ENCODE assay signal across 13 cellular contexts in the genomic region with DNA sequence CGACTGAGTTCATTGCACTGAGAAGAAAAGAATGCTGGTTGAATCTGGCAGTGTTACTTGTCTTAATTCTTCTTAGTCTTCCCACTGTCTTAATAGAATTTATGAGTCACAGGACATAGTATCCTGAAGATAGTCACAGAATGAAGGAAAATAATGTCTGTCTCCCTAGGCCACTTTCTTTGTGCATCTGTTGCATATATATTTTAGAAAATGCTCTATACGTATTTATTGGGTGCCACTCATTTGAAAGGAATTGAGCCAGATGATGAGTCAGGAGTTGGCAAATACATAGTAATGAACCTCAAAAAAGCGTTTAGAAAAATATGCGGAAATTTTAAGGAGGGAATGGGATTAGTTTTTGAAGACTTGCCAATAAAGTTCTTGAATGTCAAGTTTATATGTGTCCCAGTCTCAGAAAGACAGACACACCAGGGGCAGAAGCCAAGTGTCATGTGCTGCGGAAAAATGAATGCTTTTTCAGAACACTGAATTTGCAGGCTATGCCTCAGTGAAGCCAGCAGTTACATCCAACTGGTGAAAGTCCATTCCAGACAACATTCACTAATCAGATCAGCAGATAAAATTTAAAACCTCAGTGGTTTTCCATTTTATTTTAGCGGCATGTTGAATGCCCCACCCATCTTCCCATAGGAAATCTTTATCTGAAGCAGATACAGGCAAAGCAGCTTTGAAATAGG.
DNase-seq lines count a peak whose midpoint lies in the region; ATAC-seq, FAIRE-seq and TF ChIP-seq lines count a peak whose summit lies in the region.
"Had no signal": no experiment of that assay in that cellular context is flagged by ENCODE, and none has a peak within 500 bp of the region (broad histone marks: within the 10 kb centered on the region; RNA-seq: fewer than 3 reads in every experiment).

No MANE protein-coding gene starts in this region.

- DNase-seq in EH (ENCODE audit: low read depth), result peak; percentile 88
- DNase-seq in RPMI7951 (ENCODE audit: low read depth), result peak; percentile 48
- DNase-seq in fibroblast of lung (ENCODE audit: low read depth in 2 of 2), result peak; percentile 72 to 77
- peak; percentile 65 for DNase-seq in retinal pigment epithelial cell (ENCODE audit: low read depth)
- DNase-seq in frontal cortex (ENCODE audit: low spot score in 2 of 2), result no peak
- no peak for DNase-seq in kidney glomerular epithelial cell (lab: John Stamatoyannopoulos, UW)
- DNase-seq in NCI-H2029 (lab: John Stamatoyannopoulos, UW), result no peak
- DNase-seq: activated CD4-positive, alpha-beta T cell treated with anti-CD3 and anti-CD28 coated beads, Interleukin-2, amount 50 U/mL, for 4 hours; activated gamma-delta T cell treated with Interleukin-2 at 50 U/mL for 16 hours; cortex of kidney; NCI-H1694 treated with DMSO at 0.1 percent for 48 hours had no signal

- no peaks in the 10 kb centered on the region for H3K79me2 ChIP-seq in fibroblast of lung (ENCODE audit: control insufficient read depth, insufficient read depth, low read length)

- no peaks in the 10 kb centered on the region for H3K9me3 ChIP-seq in fibroblast of lung (ENCODE audit: control insufficient read depth, insufficient read depth, low read depth, low read length)
- H3K9me3 ChIP-seq: prostate gland had no signal

- TF ChIP-seq CTCF in fibroblast of lung (conservative IDR thresholded peaks at IDR 0.05 in 1 of 2, IDR thresholded peaks at IDR 0.05 in 1 of 2; ENCODE audit: low read depth in 1 of 2, low read length in 2 of 2) (no peak), retinal pigment epithelial cell (conservative IDR thresholded peaks at IDR 0.05; ENCODE audit: low read depth, low read length) (no peak)

- H3K4me3 ChIP-seq in fibroblast of lung (replicated peaks in 1 of 4; ENCODE audit: control extremely low read depth in 1 of 4, insufficient read depth in 1 of 4, low read depth in 3 of 4, low read length in 4 of 4) (no peak overlapping the region), retinal pigment epithelial cell (ENCODE audit: low read length) (no peak overlapping the region)
- H3K4me3 ChIP-seq: prostate gland had no signal

- no peak for FAIRE-seq in frontal cortex (lab: Jason Lieb, UNC)

- H3K27ac ChIP-seq in fibroblast of lung (ENCODE audit: insufficient read depth, low read length), result no peak overlapping the region
- H3K27ac ChIP-seq: prostate gland had no signal

- no peak overlapping the region for H3K9ac ChIP-seq in fibroblast of lung (ENCODE audit: insufficient read depth, low read length)

- no peak overlapping the region for H2AFZ ChIP-seq in fibroblast of lung (ENCODE audit: low read length)

- ATAC-seq in GM21723 (IDR thresholded peaks at IDR 0.05; ENCODE audit: unreplicated experiment), result no peak

- no peaks in the 10 kb centered on the region for H4K20me1 ChIP-seq in fibroblast of lung (ENCODE audit: control insufficient read depth, extremely low read depth, insufficient read depth, low read length)

- peaks cover 12% of the 10 kb centered on the region for H3K4me1 ChIP-seq in fibroblast of lung (ENCODE audit: control insufficient read depth, extremely low read depth, insufficient read depth, low read length)
- H3K4me1 ChIP-seq: prostate gland had no signal

- no peaks in the 10 kb centered on the region for H3K27me3 ChIP-seq in fibroblast of lung (ENCODE audit: control insufficient read depth, insufficient read depth, low read length)

- H3K36me3 ChIP-seq in fibroblast of lung (ENCODE audit: control insufficient read depth, insufficient read depth, low read length), result peaks cover 1% of the 10 kb centered on the region
- H3K36me3 ChIP-seq: prostate gland had no signal

- H3K4me2 ChIP-seq in fibroblast of lung (ENCODE audit: extremely low read depth, insufficient read depth, low read length), result peak overlapping the region; percentile 25

Comparison
In these comparisons a context has a peak if more than half of its experiments do, and no peak if none do; other contexts are left out.
1. DNase-seq: peak in EH (single experiment), RPMI7951 (single experiment), fibroblast of lung (2 of 2) and retinal pigment epithelial cell (single experiment); none in frontal cortex (0 of 2), kidney glomerular epithelial cell (single experiment) and NCI-H2029 (single experiment).